In genomic region chr4:56050584-56050983, GRCh38 we compare ENCODE assay signal across 13 cellular contexts.
DNase-seq lines count a peak whose midpoint lies in the region; ATAC-seq, FAIRE-seq and TF ChIP-seq lines count a peak whose summit lies in the region.
"Had no signal": no experiment of that assay in that cellular context is flagged by ENCODE, and none has a peak within 500 bp of the region (broad histone marks: within the 10 kb centered on the region; RNA-seq: fewer than 3 reads in every experiment).

No MANE protein-coding gene starts in this region.

- peak; percentile 55 for FAIRE-seq in endometrium (lab: Jason Lieb, UNC)

- no peaks in the 10 kb centered on the region for H3F3A ChIP-seq in PC-3 (ENCODE audit: low read length, unreplicated experiment)

- BruUV-seq in PC-3 (replicated peaks; lab: Mats Ljungman, UMichigan): no TSS peak

- DNase-seq in natural killer cell (no peak), PC-3 (no peak), type B pancreatic cell (ENCODE audit: extremely low spot score, unreplicated experiment) (no peak), GM10248 (ENCODE audit: extremely low spot score) (no peak)
- DNase-seq in natural killer cell treated with Interleukin-12 subunit alpha and Interleukin-12 subunit beta and Interleukin-15 and Interleukin-18, amount 100 ng/mL, for 72 hours (ENCODE audit: low spot score): no peak
- DNase-seq: CD4-positive, alpha-beta T cell; gastrocnemius medialis; testis had no signal

- H3K4me1 Mint-ChIP-seq in natural killer cell (peaks cover 9 to 10% of the 10 kb centered on the region in 2 donors), type B pancreatic cell (ENCODE audit: unreplicated experiment) (peaks cover 35% of the 10 kb centered on the region)
- peaks cover 7 to 9% of the 10 kb centered on the region in 2 donors for H3K4me1 Mint-ChIP-seq in natural killer cell treated with Interleukin-12 subunit alpha and Interleukin-12 subunit beta and Interleukin-15 and Interleukin-18, amount 100 ng/mL, for 72 hours (ENCODE audit: low read depth in 2 of 2)

- no peak overlapping the region for H3K9ac ChIP-seq in PC-3 (ENCODE audit: low read length)

- H2AFZ ChIP-seq in PC-3 (ENCODE audit: low read length): no peak overlapping the region

- H3K27me3 Mint-ChIP-seq in natural killer cell (ENCODE audit: low read depth in 2 of 2) (peaks cover 21 to 54% of the 10 kb centered on the region in 2 donors), type B pancreatic cell (no peaks in the 10 kb centered on the region)
- peaks cover 14 to 38% of the 10 kb centered on the region in 2 donors for H3K27me3 Mint-ChIP-seq in natural killer cell treated with Interleukin-12 subunit alpha and Interleukin-12 subunit beta and Interleukin-15 and Interleukin-18, amount 100 ng/mL, for 72 hours

- peaks cover 32% of the 10 kb centered on the region for H3K27me3 ChIP-seq in PC-3 (ENCODE audit: low read length)
- H3K27me3 ChIP-seq: testis had no signal

- H3K27ac Mint-ChIP-seq in natural killer cell: no peak overlapping the region
- H3K27ac Mint-ChIP-seq in natural killer cell treated with Interleukin-12 subunit alpha and Interleukin-12 subunit beta and Interleukin-15 and Interleukin-18, amount 100 ng/mL, for 72 hours: no peak overlapping the region
- peak overlapping the region; percentile 93 for H3K27ac Mint-ChIP-seq in type B pancreatic cell
- H3K27ac Mint-ChIP-seq: CD4-positive, alpha-beta T cell; dendritic cell treated with granulocyte-macrophage colony-stimulating factor and Interleukin-4, amounts not matched to agents 40 ng/mL and 50 ng/mL, for 4 days had no signal

- H3K9me3 ChIP-seq in PC-3 (ENCODE audit: low read length): no peaks in the 10 kb centered on the region
- H3K9me3 ChIP-seq: gastrocnemius medialis, testis had no signal

- peak overlapping the region; percentile 96 for H3K4me2 ChIP-seq in PC-3 (ENCODE audit: low read length)

- POLR2A ChIA-PET in PC-3 (lab: Charles Lee; ENCODE audit: unreplicated experiment) (no interaction called here), GM10248 (lab: Yijun Ruan, JAX) (no interaction called here)

- no peaks in the 10 kb centered on the region for H4K20me1 ChIP-seq in PC-3 (ENCODE audit: low read length)

- H3K36me3 Mint-ChIP-seq in natural killer cell: no peaks in the 10 kb centered on the region
- no peaks in the 10 kb centered on the region for H3K36me3 Mint-ChIP-seq in natural killer cell treated with Interleukin-12 subunit alpha and Interleukin-12 subunit beta and Interleukin-15 and Interleukin-18, amount 100 ng/mL, for 72 hours
- no peaks in the 10 kb centered on the region for H3K36me3 Mint-ChIP-seq in type B pancreatic cell
- H3K36me3 Mint-ChIP-seq: IgD-negative memory B cell had no signal

- H3K9me3 Mint-ChIP-seq in natural killer cell (no peaks in the 10 kb centered on the region), type B pancreatic cell (no peaks in the 10 kb centered on the region)
- H3K9me3 Mint-ChIP-seq in natural killer cell treated with Interleukin-12 subunit alpha and Interleukin-12 subunit beta and Interleukin-15 and Interleukin-18, amount 100 ng/mL, for 72 hours: no peaks in the 10 kb centered on the region
- H3K9me3 Mint-ChIP-seq: CD4-positive, alpha-beta T cell; dendritic cell treated with granulocyte-macrophage colony-stimulating factor and Interleukin-4, amounts not matched to agents 40 ng/mL and 50 ng/mL, for 4 days; IgD-negative memory B cell had no signal

- CTCF ChIA-PET in PC-3 (lab: Charles Lee) (no interaction called here), GM10248 (lab: Yijun Ruan, JAX) (interaction anchor here (1.3 to 2.7 kb wide), 3 partner anchors 12 to 102 kb away, joined by 3 to 14 read pairs (median 7); partner anchors contain the start of gene CEP135)

- peak overlapping the region; percentile 79 for H3K4me3 Mint-ChIP-seq in natural killer cell
- no peak overlapping the region for H3K4me3 Mint-ChIP-seq in natural killer cell treated with Interleukin-12 subunit alpha and Interleukin-12 subunit beta and Interleukin-15 and Interleukin-18, amount 100 ng/mL, for 72 hours
- peak overlapping the region; percentile 97 for H3K4me3 Mint-ChIP-seq in type B pancreatic cell

- TF ChIP-seq CTCF in natural killer cell (IDR thresholded peaks at IDR 0.05): no peak
- no peak for TF ChIP-seq CTCF in PC-3 (conservative IDR thresholded peaks at IDR 0.05; ENCODE audit: low read depth, low read length)
- TF ChIP-seq CTCF in type B pancreatic cell (conservative IDR thresholded peaks at IDR 0.05): no peak
- TF ChIP-seq CTCF in GM10248 (IDR thresholded peaks at IDR 0.05; ENCODE audit: control extremely low read depth, extremely low read depth, low read depth, missing control alignments): no peak

- H3K36me3 ChIP-seq in PC-3 (ENCODE audit: low read depth, low read length): no peaks in the 10 kb centered on the region
- H3K36me3 ChIP-seq: gastrocnemius medialis had no signal

- no peaks in the 10 kb centered on the region for H3K9me2 ChIP-seq in PC-3 (replicated peaks; ENCODE audit: low read length)

- peaks cover 7% of the 10 kb centered on the region; the same call in 1 of the 2 replicates for H3K4me1 ChIP-seq in PC-3 (ENCODE audit: insufficient read depth, low read length)
- H3K4me1 ChIP-seq: gastrocnemius medialis, testis had no signal

- intact Hi-C loops in natural killer cell (cut with micrococcal nuclease) (no loop called here), PC-3 (cut with micrococcal nuclease) (no loop called here)

- no peak overlapping the region for H3K27ac ChIP-seq in PC-3 (ENCODE audit: low read length)
- H3K27ac ChIP-seq: gastrocnemius medialis had no signal

- no peaks in the 10 kb centered on the region for H3K79me2 ChIP-seq in PC-3 (ENCODE audit: low read length)

- peak overlapping the region; percentile 79; the same call in 1 of the 2 replicates for H3K4me3 ChIP-seq in PC-3 (ENCODE audit: low read length)

- ATAC-seq in natural killer cell (no peak), PC-3 (no peak), HG02759 (IDR thresholded peaks at IDR 0.05; ENCODE audit: unreplicated experiment) (no peak), HG03457 (IDR thresholded peaks at IDR 0.05; ENCODE audit: unreplicated experiment) (no peak)
- ATAC-seq in natural killer cell treated with Interleukin-12 subunit alpha and Interleukin-12 subunit beta and Interleukin-15 and Interleukin-18, amount 100 ng/mL, for 72 hours: no peak
- ATAC-seq: gastrocnemius medialis had no signal
